ENCODE assay signal across 14 cellular contexts in the genomic region with DNA sequence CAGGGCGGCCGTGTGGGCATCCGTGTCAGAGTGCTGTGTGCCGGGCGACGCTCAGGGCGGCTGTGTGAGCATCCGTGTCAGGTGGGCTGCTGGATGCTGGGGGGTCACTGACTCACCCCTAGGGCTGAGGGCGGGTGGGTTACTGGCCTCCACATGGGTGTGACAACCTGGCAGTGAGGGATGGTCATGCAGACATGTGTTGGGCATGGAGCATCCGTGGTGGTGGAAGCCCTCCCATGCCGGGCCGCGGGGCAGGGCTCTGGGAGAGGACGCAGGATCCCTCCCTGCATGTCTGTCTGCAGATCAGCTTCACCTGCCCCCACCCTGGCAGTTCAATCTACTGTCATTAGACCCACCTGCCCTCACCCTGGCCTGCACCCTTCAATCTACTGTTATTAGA.
"Had no signal": no experiment of that assay in that cellular context is flagged by ENCODE, and none has a peak within 500 bp of the region (broad histone marks: within the 10 kb centered on the region; RNA-seq: fewer than 3 reads in every experiment).

No MANE protein-coding gene starts in this region.

- H3K4me3 Mint-ChIP-seq: activated CD4-positive, alpha-beta T cell treated with anti-CD3 and anti-CD28 coated beads for 36 hours; activated CD8-positive, alpha-beta T cell treated with anti-CD3 and anti-CD28 coated beads for 36 hours; activated naive CD8-positive, alpha-beta T cell; neural crest cell; stimulated activated naive B cell treated with anti-CD40 and anti-IgM and Interleukin-4, amounts not matched to agents 10 μg/mL and 1 μg/mL and 100 μg/mL, for 72 hours had no signal

- H3K4me1 Mint-ChIP-seq: activated CD4-positive, alpha-beta T cell treated with anti-CD3 and anti-CD28 coated beads for 36 hours; neural crest cell had no signal

- H3K27me3 ChIP-seq: brain microvascular endothelial cell, pancreas, SJSA1 had no signal

- H3K27ac ChIP-seq: brain microvascular endothelial cell, foreskin keratinocyte, left lung, pancreas, SJSA1 had no signal

- H3K36me3 Mint-ChIP-seq: activated naive CD8-positive, alpha-beta T cell; stimulated activated naive B cell treated with anti-CD40 and anti-IgM and Interleukin-4, amounts not matched to agents 10 μg/mL and 1 μg/mL and 100 μg/mL, for 72 hours had no signal

- H3K36me3 ChIP-seq: brain microvascular endothelial cell, left lung, pancreas, SJSA1 had no signal

- H3K9me3 ChIP-seq: left lung, pancreas, SJSA1 had no signal

- ATAC-seq: activated CD4-positive, alpha-beta T cell treated with anti-CD3 and anti-CD28 coated beads for 36 hours; activated CD8-positive, alpha-beta T cell treated with anti-CD3 and anti-CD28 coated beads for 36 hours; foreskin keratinocyte; left lung; pancreas; stimulated activated naive B cell treated with anti-CD40 and anti-IgM and Interleukin-4, amounts not matched to agents 10 μg/mL and 1 μg/mL and 100 μg/mL, for 72 hours had no signal

- H3K27me3 Mint-ChIP-seq: activated naive CD8-positive, alpha-beta T cell had no signal

- H3K27ac Mint-ChIP-seq: activated CD4-positive, alpha-beta T cell treated with anti-CD3 and anti-CD28 coated beads for 36 hours; activated CD8-positive, alpha-beta T cell treated with anti-CD3 and anti-CD28 coated beads for 36 hours; activated T-helper 2 cell treated with anti-CD3 and anti-CD28 coated beads, Interferon-gamma antibody, Interleukin-2, Interleukin-4, amounts not matched to agents 10 μg/mL and 5 μg/mL and 100 μg/mL, durations not matched to agents 14 hours and 24 hours and 36 hours; stimulated activated naive B cell treated with anti-CD40 and anti-IgM and Interleukin-4, amounts not matched to agents 10 μg/mL and 1 μg/mL and 100 μg/mL, for 72 hours had no signal

- H3K4me3 ChIP-seq: left lung, pancreas, SJSA1 had no signal

- H3K9me3 Mint-ChIP-seq: activated CD8-positive, alpha-beta T cell treated with anti-CD3 and anti-CD28 coated beads for 36 hours; activated T-helper 2 cell treated with anti-CD3 and anti-CD28 coated beads, Interferon-gamma antibody, Interleukin-2, Interleukin-4, amounts not matched to agents 10 μg/mL and 5 μg/mL and 100 μg/mL, durations not matched to agents 14 hours and 24 hours and 36 hours; stimulated activated naive B cell treated with anti-CD40 and anti-IgM and Interleukin-4, amounts not matched to agents 10 μg/mL and 1 μg/mL and 100 μg/mL, for 72 hours had no signal

- H3K4me1 ChIP-seq: foreskin keratinocyte, left lung, pancreas had no signal

- DNase-seq: activated CD4-positive, alpha-beta T cell treated with anti-CD3 and anti-CD28 coated beads for 36 hours; activated CD8-positive, alpha-beta T cell treated with anti-CD3 and anti-CD28 coated beads for 36 hours; brain microvascular endothelial cell; foreskin keratinocyte; mesendoderm; pancreas; small intestine; stimulated activated naive B cell treated with anti-CD40 and anti-IgM and Interleukin-4, amounts not matched to agents 10 μg/mL and 1 μg/mL and 100 μg/mL, for 72 hours; T-helper 9 cell had no signal
